1 cellular context compared by ENCODE assay signal in genomic region chr12:24361860-24362581, GRCh38.
TF ChIP-seq lines count a peak whose summit lies in the region.

No MANE protein-coding gene starts in this region.

TF ChIP-seq in IMR-90, 13 proteins besides CTCF, POLR2A, EP300 and RAD21 (continued from another document):
- TF ChIP-seq USF2 (IDR thresholded peaks at IDR 0.05; ENCODE audit: low read depth, low read length) (no peak), CEBPB (IDR thresholded peaks at IDR 0.05; ENCODE audit: low read depth, low read length) (no peak), FOS (IDR thresholded peaks at IDR 0.05; ENCODE audit: low read depth, low read length) (no peak), BHLHE40 (IDR thresholded peaks at IDR 0.05; ENCODE audit: low read depth, low read length) (no peak), CHD1 (IDR thresholded peaks at IDR 0.05; ENCODE audit: low read depth, low read length) (no peak), MXI1 (IDR thresholded peaks at IDR 0.05; ENCODE audit: borderline replicate concordance, low read depth, low read length) (no peak), MAZ (IDR thresholded peaks at IDR 0.05; ENCODE audit: borderline replicate concordance, low read depth, low read length) (no peak), SMC3 (IDR thresholded peaks at IDR 0.05; ENCODE audit: low read depth, low read length) (no peak), NFE2L2 (IDR thresholded peaks at IDR 0.05; ENCODE audit: low read depth, low read length) (no peak)
TF ChIP-seq in IMR-90: peak in this region for 0.
